In genomic region chr21:38244885-38245869, GRCh38 we compare ENCODE assay signal across 10 cellular contexts. TPM values are rescaled to one million over a fixed set of nuclear protein-coding genes. Genes with fewer than 3 reads are reported as not detected.
DNase-seq lines count a peak whose midpoint lies in the region; ATAC-seq and TF ChIP-seq lines count a peak whose summit lies in the region.
"Had no signal": no experiment of that assay in that cellular context is flagged by ENCODE, and none has a peak within 500 bp of the region (broad histone marks: within the 10 kb centered on the region; RNA-seq: fewer than 3 reads in every experiment).

No MANE protein-coding gene starts in this region.

- H3K36me3 ChIP-seq in tibial nerve = no peaks in the 10 kb centered on the region

- peak; percentile 40 for DNase-seq in GM13977 (ENCODE audit: low spot score)
- DNase-seq in SW 1271 (lab: John Stamatoyannopoulos, UW) = peak; percentile 12 to 25
- DNase-seq in amniotic epithelial cell (ENCODE audit: low read depth) = peak; percentile 94
- DNase-seq in stimulated activated CD4-positive, alpha-beta T cell treated with anti-CD3 and anti-CD28 coated beads, Interleukin-1b, Interleukin-23, amount 100 ng/mL, for 1 hour (ENCODE audit: low read depth in 2 of 2) = peak; percentile 15 to 36
- no peak for DNase-seq in NCI-H1092 treated with DMSO at 0.1 percent for 48 hours (lab: John Stamatoyannopoulos, UW)
- no peak for DNase-seq in tibial nerve (ENCODE audit: low spot score in 2 of 2)

- in situ Hi-C loops in GM13977 (cut with MboI; ENCODE audit: low pct_unique_long_range_greater_than_20kb, low sequenced_read_pairs, unreplicated experiment) = no loop called here

- no peaks in the 10 kb centered on the region for H3K9me3 ChIP-seq in tibial nerve
- H3K9me3 ChIP-seq: psoas muscle had no signal

- TF ChIP-seq POLR2A in tibial nerve (IDR thresholded peaks at IDR 0.05) = no peak

- no peak overlapping the region for H3K27ac ChIP-seq in tibial nerve
- H3K27ac ChIP-seq: psoas muscle had no signal

- ATAC-seq in HG02884 (IDR thresholded peaks at IDR 0.05; ENCODE audit: unreplicated experiment) = peak; percentile 49
- no peak for ATAC-seq in GM18868 (IDR thresholded peaks at IDR 0.05; ENCODE audit: unreplicated experiment)

- H3K4me3 ChIP-seq in tibial nerve = no peak overlapping the region
- H3K4me3 ChIP-seq: psoas muscle had no signal

- H3K27me3 ChIP-seq in tibial nerve = no peaks in the 10 kb centered on the region

- no peak for TF ChIP-seq EP300 in tibial nerve (IDR thresholded peaks at IDR 0.05)

- TF ChIP-seq CTCF in GM13977 (IDR thresholded peaks at IDR 0.05; ENCODE audit: extremely low read depth, insufficient read depth, missing control alignments) (no peak), tibial nerve (IDR thresholded peaks at IDR 0.05) (no peak)

- H3K4me1 ChIP-seq in tibial nerve = peaks cover 0 to 8% (median 0%) of the 10 kb centered on the region in 4 donors
- H3K4me1 ChIP-seq: psoas muscle had no signal

- 72 to 79% methylated on average over 9 of the region's 9 CpGs for WGBS in tibial nerve, 2 donors

RNA-seq across cellular contexts. Expression of gene KCNJ15, which starts 11.6 kb away (rescaled TPM):
- total RNA-seq in tibial nerve = 1 to 10 TPM in 1 of 4 donors, under 1 TPM in 3; 0.39 to 2.4 (median 0.43) TPM
- total RNA-seq: NCI-H460 had no signal

Comparison
In these comparisons a context has a peak if more than half of its experiments do, and no peak if none do; other contexts are left out.
1. DNase-seq: peak in GM13977 (single experiment), SW 1271 (2 of 2), amniotic epithelial cell (single experiment) and stimulated activated CD4-positive, alpha-beta T cell treated with anti-CD3 and anti-CD28 coated beads, Interleukin-1b, Interleukin-23, amount 100 ng/mL, for 1 hour (2 of 2); none in NCI-H1092 treated with DMSO at 0.1 percent for 48 hours (single experiment) and tibial nerve (0 of 2).